9 cellular contexts compared by ENCODE assay signal in genomic region chr1:52321051-52321450, GRCh38.
"Had no signal": no experiment of that assay in that cellular context is flagged by ENCODE, and none has a peak within 500 bp of the region (broad histone marks: within the 10 kb centered on the region; RNA-seq: fewer than 3 reads in every experiment).

No MANE protein-coding gene starts in this region.

- H3K4me1 ChIP-seq: HAP-1 had no signal

- ATAC-seq: GM23338, HCT116 had no signal

- H3K9me3 ChIP-seq: HAP-1 had no signal

- H3K27ac ChIP-seq: GM23248 had no signal

- H3K36me3 ChIP-seq: HAP-1 had no signal

- DNase-seq: GM23248, GOT3, H7, H9, HCEC 1CT, HFFc6 had no signal

- H3K4me3 ChIP-seq: GM23248, GM23338, HAP-1 had no signal
